1 cellular context compared by ENCODE assay signal in genomic region chr17:45231481-45232116, GRCh38.
A peak's percentile ranks its signal among the peaks of the same experiment; 100 is the strongest.
TF ChIP-seq lines count a peak whose summit lies in the region.

No MANE protein-coding gene starts in this region.

TF ChIP-seq in HepG2, 621 proteins besides CTCF, POLR2A, EP300 and RAD21 (continued from another document and continues in another):
- TF ChIP-seq SNAPC4 (CRISPR knock-in tag; IDR thresholded peaks at IDR 0.05), result 0 out of 2 replicates have a peak, but pooled peaks have one; percentile 56
- no peak for TF ChIP-seq ATF5 (CRISPR knock-in tag; IDR thresholded peaks at IDR 0.05; ENCODE audit: low read depth)
- TF ChIP-seq ZNF274 (CRISPR knock-in tag; IDR thresholded peaks at IDR 0.05), result peak; percentile 62; the same call in 1 of the 2 replicates
- no peak for TF ChIP-seq TCF7L2 (IDR thresholded peaks at IDR 0.05; ENCODE audit: low read depth, low read length)
- TF ChIP-seq HOXA5 (CRISPR knock-in tag; IDR thresholded peaks at IDR 0.05), result 0 out of 2 replicates have a peak, but pooled peaks have one; percentile 40
- peak; percentile 66 for TF ChIP-seq HOXA3 (CRISPR knock-in tag; IDR thresholded peaks at IDR 0.05)
- TF ChIP-seq GATAD2A (CRISPR knock-in tag; IDR thresholded peaks at IDR 0.05), result peak; percentile 70
- TF ChIP-seq ZNF235 (CRISPR knock-in tag; IDR thresholded peaks at IDR 0.05; ENCODE audit: borderline replicate concordance), result 0 out of 2 replicates have a peak, but pooled peaks have one; percentile 75
- TF ChIP-seq ZMYM3 (CRISPR knock-in tag; IDR thresholded peaks at IDR 0.05), result 0 out of 2 replicates have a peak, but pooled peaks have one; percentile 35
- TF ChIP-seq IKZF1 (IDR thresholded peaks at IDR 0.05), result no peak
- TF ChIP-seq PRMT3 (CRISPR knock-in tag; IDR thresholded peaks at IDR 0.05; ENCODE audit: borderline replicate concordance, low read depth), result no peak
- TF ChIP-seq ZNF513 (CRISPR knock-in tag; conservative IDR thresholded peaks at IDR 0.05), result peak; percentile 55; the same call in 1 of the 2 replicates
- TF ChIP-seq NR2F6 (IDR thresholded peaks at IDR 0.05), result no peak
- TF ChIP-seq NR2F6 (CRISPR knock-in tag; IDR thresholded peaks at IDR 0.05), result peak; percentile 51; the same call in 1 of the 2 replicates
- no peak for TF ChIP-seq CBX5 (CRISPR knock-in tag; IDR thresholded peaks at IDR 0.05; ENCODE audit: borderline replicate concordance)
- no peak for TF ChIP-seq ZFP90 (CRISPR knock-in tag; IDR thresholded peaks at IDR 0.05; ENCODE audit: borderline replicate concordance)
- 0 out of 2 replicates have a peak, but pooled peaks have one; percentile 43 for TF ChIP-seq PAWR (CRISPR knock-in tag; IDR thresholded peaks at IDR 0.05; ENCODE audit: borderline replicate concordance)
- no peak for TF ChIP-seq ZNF615 (CRISPR knock-in tag; IDR thresholded peaks at IDR 0.05; ENCODE audit: borderline replicate concordance)
- TF ChIP-seq ZBTB37 (CRISPR knock-in tag; IDR thresholded peaks at IDR 0.05), result 0 out of 2 replicates have a peak, but pooled peaks have one; percentile 58
- peak; percentile 29; the same call in 1 of the 2 replicates for TF ChIP-seq ZNF891 (CRISPR knock-in tag; IDR thresholded peaks at IDR 0.05)
- TF ChIP-seq REPIN1 (CRISPR knock-in tag; IDR thresholded peaks at IDR 0.05; ENCODE audit: borderline replicate concordance, low read depth), result 0 out of 2 replicates have a peak, but pooled peaks have one; percentile 68
- peak; percentile 80 for TF ChIP-seq ZNF770 (CRISPR knock-in tag; IDR thresholded peaks at IDR 0.05)
- peak; percentile 50; the same call in 1 of the 2 replicates for TF ChIP-seq SMC3 (IDR thresholded peaks at IDR 0.05; ENCODE audit: low read length)
- 0 out of 2 replicates have a peak, but pooled peaks have one; percentile 33 for TF ChIP-seq BORCS8-MEF2B (CRISPR knock-in tag; IDR thresholded peaks at IDR 0.05)
- 0 out of 2 replicates have a peak, but pooled peaks have one; percentile 31 for TF ChIP-seq ZNF547 (CRISPR knock-in tag; IDR thresholded peaks at IDR 0.05)
- TF ChIP-seq SOX6 (IDR thresholded peaks at IDR 0.05), result no peak
- peak; percentile 32; the same call in 1 of the 2 replicates for TF ChIP-seq SOX6 (CRISPR knock-in tag; IDR thresholded peaks at IDR 0.05)
- peak; percentile 75 for TF ChIP-seq ZNF776 (CRISPR knock-in tag; IDR thresholded peaks at IDR 0.05)
- TF ChIP-seq ZBTB3 (CRISPR knock-in tag; IDR thresholded peaks at IDR 0.05; ENCODE audit: borderline replicate concordance, low read depth), result no peak
- no peak for TF ChIP-seq NBN (conservative IDR thresholded peaks at IDR 0.05)
- TF ChIP-seq ZNF597 (CRISPR knock-in tag; IDR thresholded peaks at IDR 0.05), result peak; percentile 60; the same call in 1 of the 2 replicates
- 0 out of 2 replicates have a peak, but pooled peaks have one; percentile 11 for TF ChIP-seq KMT2A (CRISPR knock-in tag; IDR thresholded peaks at IDR 0.05)
- peak; percentile 37; the same call in 1 of the 2 replicates for TF ChIP-seq MED1 (CRISPR knock-in tag; IDR thresholded peaks at IDR 0.05)
- peak; percentile 46 for TF ChIP-seq SAP130 (CRISPR knock-in tag; IDR thresholded peaks at IDR 0.05; ENCODE audit: low read depth)
- TF ChIP-seq JDP2 (CRISPR knock-in tag; IDR thresholded peaks at IDR 0.05; ENCODE audit: borderline replicate concordance), result no peak
- TF ChIP-seq ISL2 (CRISPR knock-in tag; IDR thresholded peaks at IDR 0.05), result peak; percentile 29; the same call in 1 of the 2 replicates
- no peak for TF ChIP-seq KLF6 (CRISPR knock-in tag; IDR thresholded peaks at IDR 0.05)
- peak; percentile 28; the same call in 1 of the 2 replicates for TF ChIP-seq ONECUT2 (CRISPR knock-in tag; IDR thresholded peaks at IDR 0.05)
- 0 out of 2 replicates have a peak, but pooled peaks have one; percentile 29 for TF ChIP-seq TBX2 (CRISPR knock-in tag; IDR thresholded peaks at IDR 0.05; ENCODE audit: borderline replicate concordance)
- TF ChIP-seq CBFB (CRISPR knock-in tag; IDR thresholded peaks at IDR 0.05), result 0 out of 2 replicates have a peak, but pooled peaks have one; percentile 52
- TF ChIP-seq GTF3A (CRISPR knock-in tag; conservative IDR thresholded peaks at IDR 0.05), result peak; percentile 55; the same call in 1 of the 2 replicates
- TF ChIP-seq HINFP (CRISPR knock-in tag; IDR thresholded peaks at IDR 0.05; ENCODE audit: low read depth), result 0 out of 2 replicates have a peak, but pooled peaks have one; percentile 40
- TF ChIP-seq MTF2 (CRISPR knock-in tag; IDR thresholded peaks at IDR 0.05; ENCODE audit: borderline replicate concordance), result 0 out of 2 replicates have a peak, but pooled peaks have one; percentile 64
- TF ChIP-seq ZNF143 (CRISPR knock-in tag; IDR thresholded peaks at IDR 0.05), result 0 out of 2 replicates have a peak, but pooled peaks have one; percentile 38
- TF ChIP-seq ZSCAN25 (CRISPR knock-in tag; IDR thresholded peaks at IDR 0.05), result no peak
- TF ChIP-seq ZNF10 (CRISPR knock-in tag; IDR thresholded peaks at IDR 0.05; ENCODE audit: borderline replicate concordance, low read depth), result no peak
- TF ChIP-seq ELF3 (CRISPR knock-in tag; IDR thresholded peaks at IDR 0.05), result peak; percentile 50; the same call in 1 of the 2 replicates
- TF ChIP-seq ZFP62 (CRISPR knock-in tag; IDR thresholded peaks at IDR 0.05), result 0 out of 2 replicates have a peak, but pooled peaks have one; percentile 36
- no peak for TF ChIP-seq IKZF5 (CRISPR knock-in tag; IDR thresholded peaks at IDR 0.05)
- peak; percentile 87 for TF ChIP-seq ZBTB7A (CRISPR knock-in tag; IDR thresholded peaks at IDR 0.05)
- TF ChIP-seq ZNF510 (CRISPR knock-in tag; IDR thresholded peaks at IDR 0.05; ENCODE audit: low read depth), result no peak
- TF ChIP-seq ZNF883 (CRISPR knock-in tag; IDR thresholded peaks at IDR 0.05; ENCODE audit: not compliant biosample characterization), result peak; percentile 58
- peak; percentile 37; the same call in 1 of the 2 replicates for TF ChIP-seq ARNT2 (CRISPR knock-in tag; IDR thresholded peaks at IDR 0.05; ENCODE audit: low read depth)
- 0 out of 2 replicates have a peak, but pooled peaks have one; percentile 11 for TF ChIP-seq KLF11 (CRISPR knock-in tag; IDR thresholded peaks at IDR 0.05)
- no peak for TF ChIP-seq TERF1 (CRISPR knock-in tag; IDR thresholded peaks at IDR 0.05)
